27 cellular contexts compared by ENCODE assay signal in genomic region chr7:110803602-110804143, GRCh38.
"Had no signal": no experiment of that assay in that cellular context is flagged by ENCODE, and none has a peak within 500 bp of the region (broad histone marks: within the 10 kb centered on the region; RNA-seq: fewer than 3 reads in every experiment).

No MANE protein-coding gene starts in this region.

- H3K27ac Mint-ChIP-seq: mesothelial cell of epicardium; nephron; progenitor cell of endocrine pancreas; stimulated activated memory B cell treated with anti-CD40 and anti-IgM and Interleukin-4, amounts not matched to agents 10 μg/mL and 1 μg/mL and 100 μg/mL, for 72 hours; stimulated activated naive CD8-positive, alpha-beta T cell treated with anti-CD3 and anti-CD28 coated beads, Interleukin-15, amount 100 ng/mL, for 72 hours had no signal

- DNase-seq: heart right ventricle; kidney glomerular epithelial cell; left cardiac atrium; left lung; lower lobe of right lung; mammary epithelial cell; mesenchymal stem cell; naive thymus-derived CD8-positive, alpha-beta T cell; ovary; right lobe of liver; stimulated activated CD4-positive, alpha-beta T cell treated with anti-CD3 and anti-CD28 coated beads, Interleukin-1b, Interleukin-23, amount 100 ng/mL, for 48 hours; stimulated activated CD4-positive, alpha-beta T cell treated with anti-CD3 and anti-CD28 coated beads, Interleukin-2, amount 100 ng/mL, for 48 hours; stimulated activated CD4-positive, alpha-beta T cell treated with anti-CD3 and anti-CD28 coated beads, Interleukin-4, amount 100 ng/mL, for 4 hours; stimulated activated CD8-positive, alpha-beta memory T cell treated with anti-CD3 and anti-CD28 coated beads, Interleukin-4, amount 100 ng/mL, for 48 hours; stimulated activated naive CD4-positive, alpha-beta T cell treated with Interleukin-2 at 50 U/mL for 16 hours; stimulated activated naive CD8-positive, alpha-beta T cell treated with anti-CD3 and anti-CD28 coated beads, Interleukin-15, amount 100 ng/mL, for 72 hours; substantia nigra; trophoblast cell; upper lobe of right lung had no signal

- H3K4me3 Mint-ChIP-seq: mesothelial cell of epicardium; naive thymus-derived CD8-positive, alpha-beta T cell; stimulated activated memory B cell treated with anti-CD40 and anti-IgM and Interleukin-4, amounts not matched to agents 10 μg/mL and 1 μg/mL and 100 μg/mL, for 72 hours; stimulated activated naive CD8-positive, alpha-beta T cell treated with anti-CD3 and anti-CD28 coated beads, Interleukin-15, amount 100 ng/mL, for 72 hours had no signal

- H3K4me1 Mint-ChIP-seq: mesothelial cell of epicardium had no signal

- ATAC-seq: heart right ventricle; left cardiac atrium; left lung; lower lobe of right lung; naive thymus-derived CD8-positive, alpha-beta T cell; right lobe of liver; stimulated activated memory B cell treated with anti-CD40 and anti-IgM and Interleukin-4, amounts not matched to agents 10 μg/mL and 1 μg/mL and 100 μg/mL, for 72 hours; stimulated activated naive CD8-positive, alpha-beta T cell treated with anti-CD3 and anti-CD28 coated beads, Interleukin-15, amount 100 ng/mL, for 72 hours; upper lobe of right lung had no signal

- H3K36me3 ChIP-seq: heart right ventricle, left lung, lower lobe of right lung, neutrophil, ovary, right atrium auricular region, right lobe of liver, upper lobe of right lung had no signal

- H3K36me3 Mint-ChIP-seq: mesothelial cell of epicardium; naive thymus-derived CD8-positive, alpha-beta T cell; stimulated activated memory B cell treated with anti-CD40 and anti-IgM and Interleukin-4, amounts not matched to agents 10 μg/mL and 1 μg/mL and 100 μg/mL, for 72 hours had no signal

- H3K9me3 Mint-ChIP-seq: nephron; stimulated activated memory B cell treated with anti-CD40 and anti-IgM and Interleukin-4, amounts not matched to agents 10 μg/mL and 1 μg/mL and 100 μg/mL, for 72 hours had no signal

- H3K4me3 ChIP-seq: heart right ventricle, hepatocyte, left lung, lower lobe of right lung, ovary, right atrium auricular region, right lobe of liver, smooth muscle cell, upper lobe of right lung had no signal

- H3K4me1 ChIP-seq: heart right ventricle, left lung, lower lobe of right lung, right atrium auricular region, right lobe of liver, upper lobe of right lung had no signal

- H3K27me3 Mint-ChIP-seq: naive thymus-derived CD8-positive, alpha-beta T cell; progenitor cell of endocrine pancreas; stimulated activated memory B cell treated with anti-CD40 and anti-IgM and Interleukin-4, amounts not matched to agents 10 μg/mL and 1 μg/mL and 100 μg/mL, for 72 hours; stimulated activated naive CD8-positive, alpha-beta T cell treated with anti-CD3 and anti-CD28 coated beads, Interleukin-15, amount 100 ng/mL, for 72 hours had no signal

- H3K27ac ChIP-seq: heart right ventricle, hepatocyte, left lung, lower lobe of right lung, neutrophil, ovary, right atrium auricular region, right lobe of liver, upper lobe of right lung had no signal

- H3K27me3 ChIP-seq: heart right ventricle, hepatocyte, left lung, neutrophil, ovary, right atrium auricular region, right lobe of liver, upper lobe of right lung had no signal

- H3K9me3 ChIP-seq: heart right ventricle, left lung, lower lobe of right lung, neutrophil, ovary, right atrium auricular region, right lobe of liver, upper lobe of right lung had no signal
